Comparison of ENCODE assay signal across 18 cellular contexts in genomic region chr1:224786533-224787249, GRCh38.
DNase-seq lines count a peak whose midpoint lies in the region; ATAC-seq and TF ChIP-seq lines count a peak whose summit lies in the region.
"Had no signal": no experiment of that assay in that cellular context is flagged by ENCODE, and none has a peak within 500 bp of the region (broad histone marks: within the 10 kb centered on the region; RNA-seq: fewer than 3 reads in every experiment).

No MANE protein-coding gene starts in this region.

- no peaks in the 10 kb centered on the region for H3K9me3 ChIP-seq in CD8-positive, alpha-beta memory T cell (ENCODE audit: low read length)
- H3K9me3 ChIP-seq in transverse colon, result no peaks in the 10 kb centered on the region
- H3K9me3 ChIP-seq in prostate gland, result no peaks in the 10 kb centered on the region
- H3K9me3 ChIP-seq: tibial artery had no signal

- CTCF ChIA-PET in CD8-positive, alpha-beta memory T cell (lab: Charles Lee), result no interaction called here

- no peak for TF ChIP-seq POLR2A in transverse colon (IDR thresholded peaks at IDR 0.05)
- TF ChIP-seq POLR2A in prostate gland (IDR thresholded peaks at IDR 0.05), result no peak

- no peak overlapping the region for H3K4me3 Mint-ChIP-seq in CD8-positive, alpha-beta memory T cell
- H3K4me3 Mint-ChIP-seq: activated B cell treated with CpG ODN at 0.5 μM for 24 hours; CD4-positive, alpha-beta memory T cell; mesothelial cell of epicardium; T-helper 17 cell had no signal

- H3K36me3 Mint-ChIP-seq in CD8-positive, alpha-beta memory T cell, result no peaks in the 10 kb centered on the region
- H3K36me3 Mint-ChIP-seq: CD4-positive, alpha-beta memory T cell; mesothelial cell of epicardium had no signal

- in situ Hi-C loops in transverse colon (cut with MboI; ENCODE audit: low pct_ligation_motif_present in 1 of 4, low pct_unique_long_range_greater_than_20kb in 1 of 4, low sequenced_read_pairs in 3 of 4), result no loop called here

- H3K27ac Mint-ChIP-seq in CD8-positive, alpha-beta memory T cell, result no peak overlapping the region
- H3K27ac Mint-ChIP-seq: activated B cell treated with CpG ODN at 0.5 μM for 24 hours; CD4-positive, alpha-beta memory T cell; mesothelial cell of epicardium; T-helper 17 cell had no signal

- TF ChIP-seq EP300 in transverse colon (IDR thresholded peaks at IDR 0.05; ENCODE audit: low read depth), result no peak

- no peak overlapping the region for H3K4me3 ChIP-seq in CD8-positive, alpha-beta memory T cell (ENCODE audit: low read length)
- H3K4me3 ChIP-seq in transverse colon (no peak overlapping the region), prostate gland (no peak overlapping the region)
- H3K4me3 ChIP-seq: tibial artery had no signal

- peaks cover 15 to 31% of the 10 kb centered on the region in 2 donors for H3K27me3 Mint-ChIP-seq in CD8-positive, alpha-beta memory T cell
- H3K27me3 Mint-ChIP-seq: activated B cell treated with CpG ODN at 0.5 μM for 24 hours had no signal

- H3K27me3 ChIP-seq in foreskin keratinocyte, result no peaks in the 10 kb centered on the region
- no peaks in the 10 kb centered on the region for H3K27me3 ChIP-seq in CD8-positive, alpha-beta memory T cell (ENCODE audit: insufficient read depth, low read length, poor library complexity, severe bottlenecking)
- no peaks in the 10 kb centered on the region for H3K27me3 ChIP-seq in transverse colon
- no peaks in the 10 kb centered on the region for H3K27me3 ChIP-seq in prostate gland (replicated peaks; ENCODE audit: insufficient read depth)
- H3K27me3 ChIP-seq: tibial artery had no signal

- H3K4me1 ChIP-seq in foreskin keratinocyte (no peaks in the 10 kb centered on the region), transverse colon (peaks cover 0 to 32% (median 14%) of the 10 kb centered on the region in 4 donors), prostate gland (replicated peaks) (no peaks in the 10 kb centered on the region)
- H3K4me1 ChIP-seq in CD8-positive, alpha-beta memory T cell (ENCODE audit: insufficient read depth, low read length), result no peaks in the 10 kb centered on the region
- H3K4me1 ChIP-seq: tibial artery had no signal

- WGBS in transverse colon (ENCODE audit: low coverage in 1 of 2), 2 donors, result 63 to 65% methylated on average over 2 to 3 of the region's 3 CpGs
- WGBS in prostate gland, result 73% methylated on average over 3 of the region's 3 CpGs

- H3K27ac ChIP-seq in foreskin keratinocyte (no peak overlapping the region), transverse colon (no peak overlapping the region), prostate gland (no peak overlapping the region)
- H3K27ac ChIP-seq in CD8-positive, alpha-beta memory T cell (ENCODE audit: low read depth, low read length), result no peak overlapping the region
- H3K27ac ChIP-seq: tibial artery had no signal

- POLR2A ChIA-PET in CD8-positive, alpha-beta memory T cell (lab: Charles Lee), result no interaction called here

- intact Hi-C loops in transverse colon (cut with DNase I; ENCODE audit: low total_unique reads), result no loop called here
- intact Hi-C loops in prostate gland (cut with DNase I), result no loop called here

- H3K4me1 Mint-ChIP-seq in CD8-positive, alpha-beta memory T cell, result peaks cover 6 to 9% (median 7%) of the 10 kb centered on the region in 3 donors
- H3K4me1 Mint-ChIP-seq: mesothelial cell of epicardium had no signal

- peak; percentile 58 for ATAC-seq in foreskin keratinocyte
- ATAC-seq: left cardiac atrium, T-helper 17 cell had no signal

- peak; percentile 20 for DNase-seq in AG08395 (ENCODE audit: low spot score)
- peak; percentile 63 for DNase-seq in HT1080 (ENCODE audit: low read depth)
- DNase-seq in amniotic epithelial cell (ENCODE audit: low read depth), result peak; percentile 17
- DNase-seq in foreskin keratinocyte, result peak; percentile 26 to 48
- no peak for DNase-seq in CD8-positive, alpha-beta memory T cell
- DNase-seq in transverse colon, result no peak
- no peak for DNase-seq in kidney glomerular epithelial cell (lab: John Stamatoyannopoulos, UW)
- no peak for DNase-seq in prostate gland (ENCODE audit: low spot score)
- DNase-seq: activated B cell treated with CpG ODN at 0.5 μM for 24 hours; amniotic stem cell; CD4-positive, alpha-beta memory T cell; foreskin melanocyte; left cardiac atrium; NCI-H1092; NCI-H526; T-helper 17 cell; tibial artery had no signal

- TF ChIP-seq CTCF in foreskin keratinocyte (conservative IDR thresholded peaks at IDR 0.05) (no peak), transverse colon (IDR thresholded peaks at IDR 0.05) (no peak), prostate gland (IDR thresholded peaks at IDR 0.05) (no peak)

- H3K36me3 ChIP-seq in CD8-positive, alpha-beta memory T cell (ENCODE audit: insufficient read depth, low read length), result no peaks in the 10 kb centered on the region
- H3K36me3 ChIP-seq in transverse colon, result no peaks in the 10 kb centered on the region
- no peaks in the 10 kb centered on the region for H3K36me3 ChIP-seq in prostate gland
- H3K36me3 ChIP-seq: tibial artery had no signal

- H3K9me3 Mint-ChIP-seq in CD8-positive, alpha-beta memory T cell, result no peaks in the 10 kb centered on the region
- H3K9me3 Mint-ChIP-seq: activated B cell treated with CpG ODN at 0.5 μM for 24 hours, mesothelial cell of epicardium had no signal

Comparison
In these comparisons a context has a peak if more than half of its experiments do, and no peak if none do; other contexts are left out.
1. DNase-seq: peak in AG08395 (single experiment), HT1080 (single experiment), amniotic epithelial cell (single experiment) and foreskin keratinocyte (2 of 2); none in CD8-positive, alpha-beta memory T cell (0 of 5), transverse colon (single experiment), kidney glomerular epithelial cell (single experiment) and prostate gland (single experiment).